Comparison of ENCODE assay signal across 13 cellular contexts in genomic region chr22:25113316-25113721, GRCh38.
A peak's percentile ranks its signal among the peaks of the same experiment; 100 is the strongest.
DNase-seq lines count a peak whose midpoint lies in the region; ATAC-seq, FAIRE-seq and TF ChIP-seq lines count a peak whose summit lies in the region.
"Had no signal": no experiment of that assay in that cellular context is flagged by ENCODE, and none has a peak within 500 bp of the region (broad histone marks: within the 10 kb centered on the region; RNA-seq: fewer than 3 reads in every experiment).

No MANE protein-coding gene starts in this region.

- H3K27me3 ChIP-seq in CD4-positive, alpha-beta T cell (ENCODE audit: control insufficient read depth, insufficient read depth, low read length) = no peaks in the 10 kb centered on the region
- H3K27me3 ChIP-seq in gastroesophageal sphincter (no peaks in the 10 kb centered on the region), pancreas (no peaks in the 10 kb centered on the region)
- H3K27me3 ChIP-seq: MG63 had no signal

- no peak for TF ChIP-seq POLR2A in gastroesophageal sphincter (IDR thresholded peaks at IDR 0.05)

- H3K36me3 Mint-ChIP-seq in CD4-positive, alpha-beta T cell (ENCODE audit: low read depth) = peaks cover 5% of the 10 kb centered on the region
- H3K36me3 Mint-ChIP-seq: immature natural killer cell had no signal

- no peak for ATAC-seq in CD4-positive, alpha-beta T cell (ENCODE audit: poor library complexity)
- no peak for ATAC-seq in gastroesophageal sphincter
- ATAC-seq in pancreas = peak in 1 of 4 donors; percentile 1
- ATAC-seq in GM19395 (IDR thresholded peaks at IDR 0.05; ENCODE audit: unreplicated experiment) = no peak
- ATAC-seq: activated naive CD4-positive, alpha-beta T cell treated with anti-CD3 and anti-CD28 coated beads, Interleukin-2, amount 50 U/mL, for 72 hours; sciatic nerve had no signal

- no peaks in the 10 kb centered on the region for H3K9me3 ChIP-seq in CD4-positive, alpha-beta T cell (ENCODE audit: control insufficient read depth, low read length)
- peaks cover 0 to 6% (median 0%) of the 10 kb centered on the region in 3 donors for H3K9me3 ChIP-seq in gastroesophageal sphincter
- H3K9me3 ChIP-seq in pancreas = no peaks in the 10 kb centered on the region
- H3K9me3 ChIP-seq: MG63 had no signal

- intact Hi-C loops in CD4-positive, alpha-beta T cell (cut with DNase I, micrococcal nuclease) = loop anchor here in 1 of 2 experiments (10.0 kb wide), 1 partner anchor 51 kb away; no protein-coding TSS in a partner anchor
- intact Hi-C loops in pancreas (cut with DNase I) = no loop called here

- H3K4me1 ChIP-seq in gastroesophageal sphincter (peaks cover 0 to 64% (median 26%) of the 10 kb centered on the region in 3 donors), pancreas (peaks cover 7 to 13% (median 8%) of the 10 kb centered on the region in 3 donors)

- TF ChIP-seq CTCF in CD4-positive, alpha-beta T cell (IDR thresholded peaks at IDR 0.05) = no peak
- TF ChIP-seq CTCF in VCaP (conservative IDR thresholded peaks at IDR 0.05) = no peak
- no peak for TF ChIP-seq CTCF in gastroesophageal sphincter (IDR thresholded peaks at IDR 0.05)
- TF ChIP-seq CTCF in pancreas (IDR thresholded peaks at IDR 0.05) = no peak

- H3K27ac Mint-ChIP-seq in CD4-positive, alpha-beta T cell = peak overlapping the region; percentile 10

- CTCF ChIA-PET in CD4-positive, alpha-beta T cell (lab: Charles Lee) = no interaction called here

- no peak for DNase-seq in CD4-positive, alpha-beta T cell
- DNase-seq in pancreas (peak in 1 of 6 donors; percentile 58), NCI-H526 (lab: John Stamatoyannopoulos, UW) (no peak), 8988T (no peak), NCI-H1436 (lab: John Stamatoyannopoulos, UW) (no peak)
- DNase-seq: HCEC 1CT, immature natural killer cell, MG63 had no signal

- H3K27me3 Mint-ChIP-seq in CD4-positive, alpha-beta T cell = no peaks in the 10 kb centered on the region

- POLR2A ChIA-PET in CD4-positive, alpha-beta T cell (lab: Charles Lee) = no interaction called here

- no peak for TF ChIP-seq EP300 in gastroesophageal sphincter (IDR thresholded peaks at IDR 0.05)

- FAIRE-seq in pancreas (lab: Jason Lieb, UNC) = no peak

- 66 to 91% methylated on average over 4 of the region's 7 CpGs for WGBS in gastroesophageal sphincter (ENCODE audit: low coverage in 1 of 2), 2 donors
- 62 to 66% methylated on average over 7 of the region's 7 CpGs for WGBS in pancreas, 2 donors

- H3K27ac ChIP-seq in CD4-positive, alpha-beta T cell (ENCODE audit: low read depth, low read length) = no peak overlapping the region
- H3K27ac ChIP-seq in VCaP = peak overlapping the region; percentile 91; the same call in 1 of the 2 replicates
- peak overlapping the region in 3 of 4 donors; percentile 81 to 84 (median 83) for H3K27ac ChIP-seq in gastroesophageal sphincter
- peak overlapping the region; percentile 84 to 89 (median 85) for H3K27ac ChIP-seq in pancreas

- H3K36me3 ChIP-seq in gastroesophageal sphincter (peaks cover 0 to 11% of the 10 kb centered on the region in 2 donors), pancreas (no peaks in the 10 kb centered on the region)
- H3K36me3 ChIP-seq: MG63 had no signal

- peaks cover 29% of the 10 kb centered on the region for H3K4me1 Mint-ChIP-seq in CD4-positive, alpha-beta T cell (ENCODE audit: low read depth)

- H3K4me3 ChIP-seq in gastroesophageal sphincter (peak overlapping the region in 1 of 2 donors; percentile 57), pancreas (peak overlapping the region in 2 of 4 donors; percentile 48)
- H3K4me3 ChIP-seq: MG63 had no signal

- no peaks in the 10 kb centered on the region for H3K9me3 Mint-ChIP-seq in CD4-positive, alpha-beta T cell
- H3K9me3 Mint-ChIP-seq: activated naive CD4-positive, alpha-beta T cell treated with anti-CD3 and anti-CD28 coated beads, Interleukin-2, amount 50 U/mL, for 72 hours; immature natural killer cell had no signal

- no peak overlapping the region for H3K4me3 Mint-ChIP-seq in CD4-positive, alpha-beta T cell
